3 cellular contexts compared by ENCODE assay signal in the genomic region with DNA sequence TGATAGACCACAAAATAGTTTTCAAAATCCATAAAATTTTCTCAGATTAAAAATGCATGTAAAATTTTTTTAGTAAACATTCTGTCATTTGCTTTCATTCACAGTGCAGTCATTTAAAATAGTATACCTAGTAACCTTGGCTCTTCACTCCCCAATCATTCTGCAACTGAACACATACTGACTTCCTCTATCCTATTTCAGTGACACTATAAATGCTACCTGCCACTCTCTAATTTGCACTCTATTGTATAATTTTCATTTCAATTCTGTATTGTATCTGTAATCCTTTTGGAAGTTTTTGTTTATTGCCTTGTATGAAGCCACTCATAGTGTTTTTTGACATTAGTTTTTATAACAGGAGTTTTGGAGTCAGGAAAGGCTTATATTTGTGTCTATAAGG.
"Had no signal": no experiment of that assay in that cellular context is flagged by ENCODE, and none has a peak within 500 bp of the region (broad histone marks: within the 10 kb centered on the region; RNA-seq: fewer than 3 reads in every experiment).

No MANE protein-coding gene starts in this region.

- H3K27ac ChIP-seq: HL-60 had no signal

- H3K4me3 ChIP-seq: K562 had no signal

- DNase-seq: IMR-90 had no signal
